8 cellular contexts compared by ENCODE assay signal in genomic region chr15:74402873-74403589, GRCh38. TPM values are rescaled to one million over a fixed set of nuclear protein-coding genes. Genes with fewer than 3 reads are reported as not detected.
DNase-seq lines count a peak whose midpoint lies in the region; ATAC-seq and TF ChIP-seq lines count a peak whose summit lies in the region.

No MANE protein-coding gene starts in this region.

- H3F3A ChIP-seq in PC-3 (ENCODE audit: low read length, unreplicated experiment): peaks cover 10% of the 10 kb centered on the region

- H3K36me3 ChIP-seq in KOPT-K1 (ENCODE audit: insufficient read depth, low read length) (peaks cover 11% of the 10 kb centered on the region; the same call in 1 of the 2 replicates), neutrophil (no peaks in the 10 kb centered on the region), PC-3 (ENCODE audit: low read depth, low read length) (no peaks in the 10 kb centered on the region)

- H3K27ac ChIP-seq in KOPT-K1 (ENCODE audit: low read depth, low read length, poor library complexity, severe bottlenecking) (peak overlapping the region; percentile 99), neutrophil (peak overlapping the region; percentile 72), PC-3 (ENCODE audit: low read length) (no peak overlapping the region)

- CTCF ChIA-PET in PC-3 (lab: Charles Lee): no interaction called here

- no peak overlapping the region for H2AFZ ChIP-seq in PC-3 (ENCODE audit: low read length)

- H3K27me3 ChIP-seq in neutrophil (peaks cover 20% of the 10 kb centered on the region), PC-3 (ENCODE audit: low read length) (no peaks in the 10 kb centered on the region)

- peak; percentile 1 for ATAC-seq in GM19324 (IDR thresholded peaks at IDR 0.05; ENCODE audit: low FRiP score, unreplicated experiment)
- ATAC-seq in PC-3: no peak

- H3K9ac ChIP-seq in PC-3 (ENCODE audit: low read length): no peak overlapping the region

- intact Hi-C loops in PC-3 (cut with micrococcal nuclease): no loop called here

- DNase-seq in activated T-cell treated with anti-CD3 and anti-CD28 coated beads for 4 hours: peak; percentile 62
- no peak for DNase-seq in DMS 273 (lab: John Stamatoyannopoulos, UW; ENCODE audit: unreplicated experiment)
- DNase-seq in NCI-H69 (lab: John Stamatoyannopoulos, UW): no peak
- no peak for DNase-seq in PC-3
- DNase-seq in globus pallidus (ENCODE audit: low spot score): no peak

- BruUV-seq in PC-3 (replicated peaks; lab: Mats Ljungman, UMichigan): no TSS peak

- H3K4me2 ChIP-seq in PC-3 (ENCODE audit: low read length): no peak overlapping the region

- POLR2A ChIA-PET in PC-3 (lab: Charles Lee; ENCODE audit: unreplicated experiment): no interaction called here

- no peaks in the 10 kb centered on the region for H4K20me1 ChIP-seq in PC-3 (ENCODE audit: low read length)

- no peak for TF ChIP-seq CTCF in neutrophil (IDR thresholded peaks at IDR 0.05)
- no peak for TF ChIP-seq CTCF in PC-3 (conservative IDR thresholded peaks at IDR 0.05; ENCODE audit: low read depth, low read length)

- H3K79me2 ChIP-seq in PC-3 (ENCODE audit: low read length): peaks cover 6% of the 10 kb centered on the region

- H3K9me3 ChIP-seq in KOPT-K1 (ENCODE audit: insufficient read depth, low read length, poor library complexity, severe bottlenecking): no peaks in the 10 kb centered on the region
- H3K9me3 ChIP-seq in neutrophil: no peaks in the 10 kb centered on the region
- no peaks in the 10 kb centered on the region for H3K9me3 ChIP-seq in PC-3 (ENCODE audit: low read length)

- peak overlapping the region in 1 of 2 experiments; percentile 38 for H3K4me3 ChIP-seq in neutrophil (ENCODE audit: low read depth in 1 of 2, low read length in 1 of 2)
- no peak overlapping the region for H3K4me3 ChIP-seq in PC-3 (ENCODE audit: low read length)

- peaks cover 23 to 36% of the 10 kb centered on the region in 2 experiments for H3K4me1 ChIP-seq in neutrophil (ENCODE audit: control insufficient read depth in 1 of 2, insufficient read depth in 1 of 2, low read depth in 1 of 2, low read length in 1 of 2)
- H3K4me1 ChIP-seq in PC-3 (ENCODE audit: insufficient read depth, low read length): peaks cover 56% of the 10 kb centered on the region

- H3K9me2 ChIP-seq in PC-3 (replicated peaks; ENCODE audit: low read length): no peaks in the 10 kb centered on the region

RNA-seq across cellular contexts. Expression of gene SEMA7A, which starts 30.7 kb away (rescaled TPM):
- 74.9 and 75.9 TPM in 2 replicates for total RNA-seq in PC-3 (2014; rRNA removed)

RNA-seq across cellular contexts. Expression of gene CYP11A1, which starts 35.6 kb away (rescaled TPM):
- 0.18 TPM in 1 of 2 replicates, not detected in the other for total RNA-seq in PC-3 (2014; rRNA removed)

RNA-seq across cellular contexts. Expression of gene UBL7, which starts 57.9 kb away (rescaled TPM):
- 46.1 and 57.1 TPM in 2 replicates for total RNA-seq in PC-3 (2014; rRNA removed)
